17 cellular contexts compared by ENCODE assay signal in genomic region chr11:108754901-108755625, GRCh38.
A peak's percentile ranks its signal among the peaks of the same experiment; 100 is the strongest.
DNase-seq lines count a peak whose midpoint lies in the region; ATAC-seq and TF ChIP-seq lines count a peak whose summit lies in the region.
"Had no signal": no experiment of that assay in that cellular context is flagged by ENCODE, and none has a peak within 500 bp of the region (broad histone marks: within the 10 kb centered on the region; RNA-seq: fewer than 3 reads in every experiment).

No MANE protein-coding gene starts in this region.

- H3K4me3 ChIP-seq in breast epithelium (no peak overlapping the region), uterus (no peak overlapping the region)
- H3K4me3 ChIP-seq: esophagus muscularis mucosa, skin epidermis had no signal

- no TSS peak for BruUV-seq in MCF 10A (replicated peaks; lab: Mats Ljungman, UMichigan)

- H3K27me3 Mint-ChIP-seq in MCF 10A (ENCODE audit: insufficient read depth, unreplicated experiment) = no peaks in the 10 kb centered on the region
- H3K27me3 Mint-ChIP-seq in chondrocyte (ENCODE audit: low read depth) = no peaks in the 10 kb centered on the region
- H3K27me3 Mint-ChIP-seq in CD14-positive monocyte (ENCODE audit: low read depth in 3 of 3) = peaks cover 0 to 1% (median 0%) of the 10 kb centered on the region in 3 donors
- H3K27me3 Mint-ChIP-seq: activated B cell treated with CpG ODN at 0.5 μM for 24 hours; brain; naive thymus-derived CD8-positive, alpha-beta T cell had no signal

- TF ChIP-seq CTCF in MCF 10A (IDR thresholded peaks at IDR 0.05; ENCODE audit: unreplicated experiment) (no peak), breast epithelium (IDR thresholded peaks at IDR 0.05) (no peak), chondrocyte (IDR thresholded peaks at IDR 0.05) (no peak), uterus (IDR thresholded peaks at IDR 0.05) (no peak), CD14-positive monocyte (IDR thresholded peaks at IDR 0.05) (no peak)

- POLR2A ChIA-PET in MCF 10A (lab: Yijun Ruan, JAX) = interaction anchor here (0.5 kb wide), 1 partner anchor 1252 kb away, joined by 3 read pairs; no protein-coding TSS in a partner anchor

- no peak overlapping the region for H3K27ac ChIP-seq in breast epithelium
- H3K27ac ChIP-seq in uterus = peak overlapping the region in 1 of 2 donors; percentile 32
- H3K27ac ChIP-seq: esophagus muscularis mucosa had no signal

- H3K4me1 ChIP-seq in breast epithelium (no peaks in the 10 kb centered on the region), uterus (no peaks in the 10 kb centered on the region)

- H3K27ac Mint-ChIP-seq in MCF 10A (ENCODE audit: low read depth, unreplicated experiment) (no peak overlapping the region), chondrocyte (ENCODE audit: unreplicated experiment) (peak overlapping the region; percentile 46), CD14-positive monocyte (no peak overlapping the region)
- H3K27ac Mint-ChIP-seq: activated B cell treated with CpG ODN at 0.5 μM for 24 hours had no signal

- H3K9me3 Mint-ChIP-seq in MCF 10A (ENCODE audit: unreplicated experiment) = no peaks in the 10 kb centered on the region
- no peaks in the 10 kb centered on the region for H3K9me3 Mint-ChIP-seq in chondrocyte (ENCODE audit: low read depth)
- H3K9me3 Mint-ChIP-seq in CD14-positive monocyte = no peaks in the 10 kb centered on the region
- H3K9me3 Mint-ChIP-seq: activated B cell treated with CpG ODN at 0.5 μM for 24 hours had no signal

- no peak for TF ChIP-seq POLR2A in breast epithelium (IDR thresholded peaks at IDR 0.05)
- TF ChIP-seq POLR2A in uterus (IDR thresholded peaks at IDR 0.05) = no peak

- H3K4me1 Mint-ChIP-seq in MCF 10A (ENCODE audit: insufficient read depth, unreplicated experiment) = peaks cover 18% of the 10 kb centered on the region
- peaks cover 53% of the 10 kb centered on the region for H3K4me1 Mint-ChIP-seq in chondrocyte (ENCODE audit: low read depth)
- peaks cover 5% of the 10 kb centered on the region for H3K4me1 Mint-ChIP-seq in CD14-positive monocyte

- no peak for ATAC-seq in GM18907 (IDR thresholded peaks at IDR 0.05; ENCODE audit: unreplicated experiment)
- ATAC-seq: naive thymus-derived CD8-positive, alpha-beta T cell had no signal

- CTCF ChIA-PET in MCF 10A (lab: Yijun Ruan, JAX) = interaction anchor here (3.5 kb wide), 1 partner anchor 21 kb away, joined by 10 read pairs; no protein-coding TSS in a partner anchor

- intact Hi-C loops in MCF 10A (cut with micrococcal nuclease) = no loop called here
- intact Hi-C loops in breast epithelium (cut with DNase I; ENCODE audit: low total_unique reads) = no loop called here
- intact Hi-C loops in uterus (cut with DNase I; ENCODE audit: low total_unique reads) = no loop called here
- intact Hi-C loops in CD14-positive monocyte (cut with micrococcal nuclease) = no loop called here

- H3K4me3 Mint-ChIP-seq in MCF 10A (ENCODE audit: unreplicated experiment) (no peak overlapping the region), chondrocyte (ENCODE audit: unreplicated experiment) (no peak overlapping the region), CD14-positive monocyte (no peak overlapping the region)
- H3K4me3 Mint-ChIP-seq: activated B cell treated with CpG ODN at 0.5 μM for 24 hours; brain; naive thymus-derived CD8-positive, alpha-beta T cell had no signal

- DNase-seq in MCF 10A (ENCODE audit: unreplicated experiment) (peak; percentile 40), breast epithelium (ENCODE audit: low spot score in 2 of 2) (no peak), chondrocyte (ENCODE audit: low spot score) (no peak), lung microvascular endothelial cell (ENCODE audit: low read depth in 2 of 2) (peak; percentile 3 to 45), uterus (peak; percentile 27 to 41), glomerular visceral epithelial cell (ENCODE audit: extremely low spot score) (no peak), CD14-positive monocyte (ENCODE audit: low spot score) (no peak)
- DNase-seq: activated B cell treated with CpG ODN at 0.5 μM for 24 hours; naive thymus-derived CD8-positive, alpha-beta T cell; NCI-H1105; NCI-H774; SK-N-SH; trophoblast cell had no signal

- H3K9me3 ChIP-seq in breast epithelium = no peaks in the 10 kb centered on the region
- no peaks in the 10 kb centered on the region for H3K9me3 ChIP-seq in uterus
- H3K9me3 ChIP-seq: esophagus muscularis mucosa, SK-N-SH had no signal

- H3K27me3 ChIP-seq in breast epithelium (no peaks in the 10 kb centered on the region), uterus (no peaks in the 10 kb centered on the region)
- H3K27me3 ChIP-seq: esophagus muscularis mucosa had no signal

- H3K36me3 Mint-ChIP-seq in MCF 10A (ENCODE audit: insufficient read depth, unreplicated experiment) = no peaks in the 10 kb centered on the region
- H3K36me3 Mint-ChIP-seq in chondrocyte (ENCODE audit: low read depth) = peaks cover 4% of the 10 kb centered on the region
- peaks cover 0 to 2% of the 10 kb centered on the region in 2 donors for H3K36me3 Mint-ChIP-seq in CD14-positive monocyte
- H3K36me3 Mint-ChIP-seq: brain had no signal

- H3K36me3 ChIP-seq in breast epithelium = no peaks in the 10 kb centered on the region
- H3K36me3 ChIP-seq in uterus = no peaks in the 10 kb centered on the region
- H3K36me3 ChIP-seq: esophagus muscularis mucosa had no signal

Comparison
In these comparisons a context has a peak if more than half of its experiments do, and no peak if none do; other contexts are left out.
1. DNase-seq: peak in MCF 10A (single experiment), lung microvascular endothelial cell (2 of 2) and uterus (2 of 2); none in breast epithelium (0 of 2), chondrocyte (single experiment), glomerular visceral epithelial cell (single experiment) and CD14-positive monocyte (single experiment).